8 cellular contexts compared by ENCODE assay signal in the genomic region with DNA sequence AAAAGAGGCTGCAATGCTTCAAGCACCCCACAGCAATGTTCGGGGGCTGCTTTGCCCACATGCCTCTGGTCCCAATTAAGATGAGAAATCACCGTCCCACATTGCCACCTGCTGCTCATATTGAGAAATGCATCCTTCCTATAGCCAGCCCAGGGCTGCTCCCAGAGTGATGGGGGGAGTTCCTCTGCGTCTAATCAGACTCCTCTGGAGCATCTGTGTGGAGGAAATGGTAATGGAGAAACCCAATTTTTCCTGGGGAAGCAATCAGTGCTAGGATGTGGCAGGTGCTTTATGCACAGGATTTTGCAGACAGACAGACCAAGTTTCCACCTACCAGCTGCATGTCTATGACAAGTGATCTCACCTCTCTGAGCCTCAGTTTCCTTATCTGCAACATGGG. TPM values are rescaled to one million over a fixed set of nuclear protein-coding genes. Genes with fewer than 3 reads are reported as not detected.
DNase-seq lines count a peak whose midpoint lies in the region; ATAC-seq and TF ChIP-seq lines count a peak whose summit lies in the region.

No MANE protein-coding gene starts in this region.

- TF ChIP-seq EP300 in sigmoid colon (IDR thresholded peaks at IDR 0.05): no peak

- TF ChIP-seq POLR2A in NB4 (IDR thresholded peaks at IDR 0.05; ENCODE audit: extremely low read depth, insufficient read length) (no peak), sigmoid colon (IDR thresholded peaks at IDR 0.05) (no peak)

- H3K9me3 ChIP-seq in sigmoid colon: no peaks in the 10 kb centered on the region

- H3K4me3 ChIP-seq in NB4 (ENCODE audit: low read depth, low read length): no peak overlapping the region
- H3K4me3 ChIP-seq in sigmoid colon: no peak overlapping the region

- ATAC-seq in left ventricle myocardium superior (peak; percentile 63), GM21529 (IDR thresholded peaks at IDR 0.05; ENCODE audit: unreplicated experiment) (no peak)

- DNase-seq in NCI-H446 (lab: John Stamatoyannopoulos, UW) (peak; percentile 45 to 84), NCI-H446 treated with DMSO at 0.1 percent for 48 hours (lab: John Stamatoyannopoulos, UW) (no peak), NB4 (ENCODE audit: low read depth) (peak; percentile 74), SKM-1 treated with dmso at 0.1 percent for 144 hours (lab: John Stamatoyannopoulos, UW; ENCODE audit: unreplicated experiment) (peak; percentile 14), left ventricle myocardium superior (no peak), sigmoid colon (no peak)
- DNase-seq in activated naive CD8-positive, alpha-beta T cell treated with anti-CD3 and anti-CD28 coated beads, Interleukin-2, amount 50 U/mL, for 16 hours (ENCODE audit: low read depth, low spot score): peak; percentile 25

- WGBS in sigmoid colon, 2 donors: 2% methylated on average over 3 of the region's 3 CpGs

- intact Hi-C loops in left ventricle myocardium superior (cut with micrococcal nuclease) (no loop called here), sigmoid colon (cut with DNase I) (loop anchor here (1.0 to 5.0 kb wide), 3 partner anchors 50 to 287 kb away; no protein-coding TSS in a partner anchor)

- peak; percentile 82 for TF ChIP-seq CTCF in NB4 (IDR thresholded peaks at IDR 0.05; ENCODE audit: low read depth, low read length)
- peak; percentile 62 to 85 (median 79) for TF ChIP-seq CTCF in sigmoid colon (IDR thresholded peaks at IDR 0.05)

- no peaks in the 10 kb centered on the region for H3K4me1 ChIP-seq in sigmoid colon

- H3K27ac ChIP-seq in sigmoid colon: no peak overlapping the region

- H3K36me3 ChIP-seq in sigmoid colon: peaks cover 0 to 54% (median 5%) of the 10 kb centered on the region in 4 donors

- H3K27me3 ChIP-seq in sigmoid colon: no peaks in the 10 kb centered on the region

RNA-seq across cellular contexts. Expression of gene PTGIS, which starts 33.6 kb away (rescaled TPM):
- total RNA-seq in left ventricle myocardium superior: 24.0 TPM
- total RNA-seq in sigmoid colon: 100 to 1,000 TPM in 1 of 4 donors, 10 to 100 TPM in 3; 55.3 to 241 (median 82.5) TPM
- polyA plus RNA-seq in sigmoid colon: 10 to 100 TPM in 1 of 3 donors, 1 to 10 TPM in 1, under 1 TPM in 1; 0.46 to 12.0 (median 5.8) TPM

RNA-seq across cellular contexts. Expression of gene KCNB1, which starts 51.8 kb away (rescaled TPM):
- total RNA-seq in left ventricle myocardium superior (1.9 TPM), sigmoid colon (10 to 100 TPM; 11.8 to 20.6 (median 18.8) TPM)
- polyA plus RNA-seq in sigmoid colon: 1 to 10 TPM in 1 of 3 donors, under 1 TPM in 1, not detected in 1; under 0.01 to 2.5 TPM

Comparison
In these comparisons a context has a peak if more than half of its experiments do, and no peak if none do; other contexts are left out.
1. DNase-seq: peak in NCI-H446 (2 of 2), NB4 (single experiment), SKM-1 treated with dmso at 0.1 percent for 144 hours (single experiment) and activated naive CD8-positive, alpha-beta T cell treated with anti-CD3 and anti-CD28 coated beads, Interleukin-2, amount 50 U/mL, for 16 hours (single experiment); none in NCI-H446 treated with DMSO at 0.1 percent for 48 hours (single experiment), left ventricle myocardium superior (single experiment) and sigmoid colon (single experiment).